ENCODE assay signal across 20 cellular contexts in genomic region chr10:70662362-70663220, GRCh38. TPM values are rescaled to one million over a fixed set of nuclear protein-coding genes. Genes with fewer than 3 reads are reported as not detected.
A peak's percentile ranks its signal among the peaks of the same experiment; 100 is the strongest.
DNase-seq lines count a peak whose midpoint lies in the region; TF ChIP-seq lines count a peak whose summit lies in the region.
"Had no signal": no experiment of that assay in that cellular context is flagged by ENCODE, and none has a peak within 500 bp of the region (broad histone marks: within the 10 kb centered on the region; RNA-seq: fewer than 3 reads in every experiment).

No MANE protein-coding gene starts in this region.

- TF ChIP-seq CTCF in Peyer's patch (IDR thresholded peaks at IDR 0.05): no peak
- no peak for TF ChIP-seq CTCF in choroid plexus epithelial cell (conservative IDR thresholded peaks at IDR 0.05; ENCODE audit: low read depth, low read length)
- no peak for TF ChIP-seq CTCF in testis (IDR thresholded peaks at IDR 0.05)

- WGBS in testis, 2 donors: 68 to 69% methylated on average over 12 of the region's 12 CpGs

- DNase-seq in Peyer's patch (peak in 1 of 3 donors; percentile 44), choroid plexus epithelial cell (ENCODE audit: low read depth) (peak; percentile 83), testis (peak; percentile 52), dermis blood vessel endothelial cell (no peak), mucosa of gallbladder (ENCODE audit: low spot score) (no peak), NCI-H2196 treated with DMSO at 0.1 percent for 48 hours (lab: John Stamatoyannopoulos, UW; ENCODE audit: unreplicated experiment) (no peak)
- DNase-seq: activated CD4-positive, alpha-beta T cell treated with anti-CD3 and anti-CD28 coated beads, Interleukin-2, amount 50 U/mL, for 4 hours; BE2C; foreskin keratinocyte; NCI-H1105; NCI-H82; PC-9; stimulated activated CD4-positive, alpha-beta T cell treated with anti-CD3 and anti-CD28 coated beads, Interleukin-2, amount 100 ng/mL, for 24 hours; stimulated activated naive CD4-positive, alpha-beta T cell treated with Interleukin-2 at 50 U/mL for 16 hours; T-helper 2 cell had no signal

- H3K4me3 ChIP-seq in Peyer's patch: no peak overlapping the region
- H3K4me3 ChIP-seq in choroid plexus epithelial cell (ENCODE audit: low read depth, low read length): no peak overlapping the region
- no peak overlapping the region for H3K4me3 ChIP-seq in mucosa of rectum (ENCODE audit: low read length in 2 of 2)
- no peak overlapping the region for H3K4me3 ChIP-seq in testis
- H3K4me3 ChIP-seq: coronary artery, PC-9, right atrium auricular region had no signal

- H3K9me3 ChIP-seq in Peyer's patch (no peaks in the 10 kb centered on the region), mucosa of rectum (ENCODE audit: control insufficient read depth in 2 of 2, low read length in 2 of 2) (no peaks in the 10 kb centered on the region), testis (no peaks in the 10 kb centered on the region)
- H3K9me3 ChIP-seq: BE2C had no signal

- H3K4me1 ChIP-seq in Peyer's patch (no peaks in the 10 kb centered on the region), mucosa of rectum (ENCODE audit: control insufficient read depth in 2 of 2, insufficient read depth in 2 of 2, low read length in 2 of 2) (no peaks in the 10 kb centered on the region), testis (peaks cover 7% of the 10 kb centered on the region)

- H3K9ac ChIP-seq in mucosa of rectum (ENCODE audit: low read depth in 1 of 2, low read length in 2 of 2): no peak overlapping the region

- no peaks in the 10 kb centered on the region for H3K36me3 ChIP-seq in Peyer's patch
- H3K36me3 ChIP-seq in mucosa of rectum (ENCODE audit: control insufficient read depth in 2 of 2, insufficient read depth in 2 of 2, low read length in 2 of 2): no peaks in the 10 kb centered on the region
- no peaks in the 10 kb centered on the region for H3K36me3 ChIP-seq in testis (ENCODE audit: low read depth, missing control alignments)
- H3K36me3 ChIP-seq: BE2C, right atrium auricular region had no signal

- no peaks in the 10 kb centered on the region for H3K27me3 ChIP-seq in Peyer's patch
- peaks cover 0 to 2% of the 10 kb centered on the region in 2 donors for H3K27me3 ChIP-seq in mucosa of rectum (ENCODE audit: control insufficient read depth in 2 of 2, insufficient read depth in 2 of 2, low read length in 2 of 2)
- H3K27me3 ChIP-seq in testis: no peaks in the 10 kb centered on the region
- H3K27me3 ChIP-seq: BE2C, right atrium auricular region had no signal

- H3K27ac ChIP-seq in Peyer's patch: peak overlapping the region in 3 of 4 donors; percentile 19 to 75 (median 63)
- H3K27ac ChIP-seq in mucosa of rectum (ENCODE audit: low read depth in 2 of 2, low read length in 2 of 2): peak overlapping the region; percentile 45 to 64
- peak overlapping the region in 1 of 2 donors; percentile 36 for H3K27ac ChIP-seq in testis
- H3K27ac ChIP-seq: coronary artery, foreskin keratinocyte, PC-9, right atrium auricular region, VCaP had no signal

- intact Hi-C loops in testis (cut with DNase I; ENCODE audit: low total_unique reads): no loop called here

- TF ChIP-seq POLR2A in Peyer's patch (IDR thresholded peaks at IDR 0.05): no peak
- TF ChIP-seq POLR2A in testis (IDR thresholded peaks at IDR 0.05): no peak

RNA-seq across cellular contexts. Expression of gene ADAMTS14, which starts 9.7 kb away (rescaled TPM):
- 10 to 100 TPM in 1 of 4 donors, 1 to 10 TPM in 3; 2.3 to 10.7 (median 4.2) TPM for total RNA-seq in Peyer's patch
- under 1 TPM; 0.63 to 0.93 TPM for total RNA-seq in testis
- polyA plus RNA-seq in testis (ENCODE audit: insufficient read depth, low read depth, low replicate concordance): 0.90 TPM
- under 0.01 and 0.05 TPM in 2 replicates for total RNA-seq in dermis blood vessel endothelial cell
- 4.3 TPM for total RNA-seq in mucosa of gallbladder
- total RNA-seq: foreskin keratinocyte, HT1080, right atrium auricular region had no signal

Comparison
In these comparisons a context has a peak if more than half of its experiments do, and no peak if none do; other contexts are left out.
1. DNase-seq: peak in choroid plexus epithelial cell (single experiment) and testis (single experiment); none in dermis blood vessel endothelial cell (single experiment), mucosa of gallbladder (single experiment) and NCI-H2196 treated with DMSO at 0.1 percent for 48 hours (single experiment).